ENCODE assay signal across 2 cellular contexts in genomic region chr5:76625087-76625860, GRCh38.
TF ChIP-seq lines count a peak whose summit lies in the region.

No MANE protein-coding gene starts in this region.

TF ChIP-seq in SK-N-SH, 30 proteins besides CTCF, POLR2A, EP300 and RAD21 (continued from another document):
- TF ChIP-seq, protein P1, sequence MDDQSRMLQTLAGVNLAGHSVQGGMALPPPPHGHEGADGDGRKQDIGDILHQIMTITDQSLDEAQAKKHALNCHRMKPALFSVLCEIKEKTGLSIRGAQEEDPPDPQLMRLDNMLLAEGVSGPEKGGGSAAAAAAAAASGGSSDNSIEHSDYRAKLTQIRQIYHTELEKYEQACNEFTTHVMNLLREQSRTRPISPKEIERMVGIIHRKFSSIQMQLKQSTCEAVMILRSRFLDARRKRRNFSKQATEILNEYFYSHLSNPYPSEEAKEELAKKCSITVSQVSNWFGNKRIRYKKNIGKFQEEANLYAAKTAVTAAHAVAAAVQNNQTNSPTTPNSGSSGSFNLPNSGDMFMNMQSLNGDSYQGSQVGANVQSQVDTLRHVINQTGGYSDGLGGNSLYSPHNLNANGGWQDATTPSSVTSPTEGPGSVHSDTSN (IDR thresholded peaks at IDR 0.05), result no peak
- TF ChIP-seq FOSL2 (IDR thresholded peaks at IDR 0.05; ENCODE audit: borderline replicate concordance, low read depth), result no peak
- TF ChIP-seq RFX5 (IDR thresholded peaks at IDR 0.05; ENCODE audit: low read length), result no peak
- TF ChIP-seq IRF3 (IDR thresholded peaks at IDR 0.05; ENCODE audit: low read depth, low read length), result no peak
- no peak for TF ChIP-seq ELF1 (IDR thresholded peaks at IDR 0.05)
- TF ChIP-seq, protein P2, sequence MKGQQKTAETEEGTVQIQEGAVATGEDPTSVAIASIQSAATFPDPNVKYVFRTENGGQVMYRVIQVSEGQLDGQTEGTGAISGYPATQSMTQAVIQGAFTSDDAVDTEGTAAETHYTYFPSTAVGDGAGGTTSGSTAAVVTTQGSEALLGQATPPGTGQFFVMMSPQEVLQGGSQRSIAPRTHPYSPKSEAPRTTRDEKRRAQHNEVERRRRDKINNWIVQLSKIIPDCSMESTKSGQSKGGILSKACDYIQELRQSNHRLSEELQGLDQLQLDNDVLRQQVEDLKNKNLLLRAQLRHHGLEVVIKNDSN (IDR thresholded peaks at IDR 0.05; ENCODE audit: borderline replicate concordance, low read depth), result no peak
- no peak for TF ChIP-seq RXRA (IDR thresholded peaks at IDR 0.05; ENCODE audit: borderline replicate concordance, low read depth)

TF ChIP-seq in SK-N-SH treated with all-trans-retinoic acid at 6 μM for 48 hours, 23 proteins besides CTCF, POLR2A, EP300 and RAD21 (continued from another document):
- TF ChIP-seq CSDC2 (CRISPR knock-in tag; IDR thresholded peaks at IDR 0.05) (no peak), ZNF565 (CRISPR knock-in tag; conservative IDR thresholded peaks at IDR 0.05; ENCODE audit: low read depth) (no peak)
